1 cellular context compared by ENCODE assay signal in genomic region chr17:27805520-27806146, GRCh38.
TF ChIP-seq lines count a peak whose summit lies in the region.

No MANE protein-coding gene starts in this region.

TF ChIP-seq in GM12878, 131 proteins besides CTCF, POLR2A, EP300 and RAD21 (continued from another document and continues in another):
- peak; percentile 41; the same call in 1 of the 3 replicates for TF ChIP-seq POU2F2 (IDR thresholded peaks at IDR 0.05; ENCODE audit: borderline replicate concordance, low read depth, low read length)
- TF ChIP-seq BHLHE40 (IDR thresholded peaks at IDR 0.05; ENCODE audit: borderline replicate concordance in 1 of 2, low read depth in 2 of 2, low read length in 1 of 2) = no peak
- TF ChIP-seq JUND (IDR thresholded peaks at IDR 0.05; ENCODE audit: low read depth, low read length) = no peak
- no peak for TF ChIP-seq FOXK2 (IDR thresholded peaks at IDR 0.05)
- TF ChIP-seq TARDBP (IDR thresholded peaks at IDR 0.05; ENCODE audit: borderline replicate concordance) = 0 out of 2 replicates have a peak, but pooled peaks have one; percentile 57
- TF ChIP-seq CBFB (IDR thresholded peaks at IDR 0.05; ENCODE audit: low read depth) = no peak
- 0 out of 2 replicates have a peak, but pooled peaks have one; percentile 60 for TF ChIP-seq NBN (IDR thresholded peaks at IDR 0.05)
- TF ChIP-seq ZBTB4 (CRISPR knock-in tag; IDR thresholded peaks at IDR 0.05) = no peak
- TF ChIP-seq YBX1 (IDR thresholded peaks at IDR 0.05) = no peak
- no peak for TF ChIP-seq ELK1 (IDR thresholded peaks at IDR 0.05; ENCODE audit: low read depth, low read length)
- no peak for TF ChIP-seq ESRRA (IDR thresholded peaks at IDR 0.05; ENCODE audit: low read length)
- TF ChIP-seq ATF7 (IDR thresholded peaks at IDR 0.05; ENCODE audit: low read depth) = no peak; the same call in 1 of the 2 replicates
- no peak for TF ChIP-seq CBX3 (IDR thresholded peaks at IDR 0.05; ENCODE audit: borderline replicate concordance, low read depth)
- no peak for TF ChIP-seq BRCA1 (IDR thresholded peaks at IDR 0.05; ENCODE audit: low read depth, low read length)
- no peak for TF ChIP-seq CEBPB (IDR thresholded peaks at IDR 0.05; ENCODE audit: borderline replicate concordance in 1 of 2, low read depth in 2 of 2, low read length in 2 of 2)
- TF ChIP-seq NR2F1 (conservative IDR thresholded peaks at IDR 0.05) = peak; percentile 83
- TF ChIP-seq PRDM15 (CRISPR knock-in tag; IDR thresholded peaks at IDR 0.05) = no peak
- no peak for TF ChIP-seq RAD51 (IDR thresholded peaks at IDR 0.05)
- TF ChIP-seq SREBF1 (IDR thresholded peaks at IDR 0.05; ENCODE audit: low read length) = no peak
- TF ChIP-seq IRF5 (IDR thresholded peaks at IDR 0.05; ENCODE audit: borderline replicate concordance) = no peak
- TF ChIP-seq MYB (IDR thresholded peaks at IDR 0.05; ENCODE audit: borderline replicate concordance, low read depth, low read length) = no peak
- TF ChIP-seq SMARCA5 (IDR thresholded peaks at IDR 0.05) = no peak
- no peak; the same call in 1 of the 2 replicates for TF ChIP-seq ZNF217 (IDR thresholded peaks at IDR 0.05)
- no peak for TF ChIP-seq ZSCAN29 (IDR thresholded peaks at IDR 0.05)
- TF ChIP-seq, protein P1, sequence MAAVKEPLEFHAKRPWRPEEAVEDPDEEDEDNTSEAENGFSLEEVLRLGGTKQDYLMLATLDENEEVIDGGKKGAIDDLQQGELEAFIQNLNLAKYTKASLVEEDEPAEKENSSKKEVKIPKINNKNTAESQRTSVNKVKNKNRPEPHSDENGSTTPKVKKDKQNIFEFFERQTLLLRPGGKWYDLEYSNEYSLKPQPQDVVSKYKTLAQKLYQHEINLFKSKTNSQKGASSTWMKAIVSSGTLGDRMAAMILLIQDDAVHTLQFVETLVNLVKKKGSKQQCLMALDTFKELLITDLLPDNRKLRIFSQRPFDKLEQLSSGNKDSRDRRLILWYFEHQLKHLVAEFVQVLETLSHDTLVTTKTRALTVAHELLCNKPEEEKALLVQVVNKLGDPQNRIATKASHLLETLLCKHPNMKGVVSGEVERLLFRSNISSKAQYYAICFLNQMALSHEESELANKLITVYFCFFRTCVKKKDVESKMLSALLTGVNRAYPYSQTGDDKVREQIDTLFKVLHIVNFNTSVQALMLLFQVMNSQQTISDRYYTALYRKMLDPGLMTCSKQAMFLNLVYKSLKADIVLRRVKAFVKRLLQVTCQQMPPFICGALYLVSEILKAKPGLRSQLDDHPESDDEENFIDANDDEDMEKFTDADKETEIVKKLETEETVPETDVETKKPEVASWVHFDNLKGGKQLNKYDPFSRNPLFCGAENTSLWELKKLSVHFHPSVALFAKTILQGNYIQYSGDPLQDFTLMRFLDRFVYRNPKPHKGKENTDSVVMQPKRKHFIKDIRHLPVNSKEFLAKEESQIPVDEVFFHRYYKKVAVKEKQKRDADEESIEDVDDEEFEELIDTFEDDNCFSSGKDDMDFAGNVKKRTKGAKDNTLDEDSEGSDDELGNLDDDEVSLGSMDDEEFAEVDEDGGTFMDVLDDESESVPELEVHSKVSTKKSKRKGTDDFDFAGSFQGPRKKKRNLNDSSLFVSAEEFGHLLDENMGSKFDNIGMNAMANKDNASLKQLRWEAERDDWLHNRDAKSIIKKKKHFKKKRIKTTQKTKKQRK (IDR thresholded peaks at IDR 0.05; ENCODE audit: low read depth, low read length) = no peak
- TF ChIP-seq GABPA (IDR thresholded peaks at IDR 0.05; ENCODE audit: low read depth) = no peak
- TF ChIP-seq HDAC6 (IDR thresholded peaks at IDR 0.05; ENCODE audit: unreplicated experiment) = no peak
- TF ChIP-seq, protein P2, sequence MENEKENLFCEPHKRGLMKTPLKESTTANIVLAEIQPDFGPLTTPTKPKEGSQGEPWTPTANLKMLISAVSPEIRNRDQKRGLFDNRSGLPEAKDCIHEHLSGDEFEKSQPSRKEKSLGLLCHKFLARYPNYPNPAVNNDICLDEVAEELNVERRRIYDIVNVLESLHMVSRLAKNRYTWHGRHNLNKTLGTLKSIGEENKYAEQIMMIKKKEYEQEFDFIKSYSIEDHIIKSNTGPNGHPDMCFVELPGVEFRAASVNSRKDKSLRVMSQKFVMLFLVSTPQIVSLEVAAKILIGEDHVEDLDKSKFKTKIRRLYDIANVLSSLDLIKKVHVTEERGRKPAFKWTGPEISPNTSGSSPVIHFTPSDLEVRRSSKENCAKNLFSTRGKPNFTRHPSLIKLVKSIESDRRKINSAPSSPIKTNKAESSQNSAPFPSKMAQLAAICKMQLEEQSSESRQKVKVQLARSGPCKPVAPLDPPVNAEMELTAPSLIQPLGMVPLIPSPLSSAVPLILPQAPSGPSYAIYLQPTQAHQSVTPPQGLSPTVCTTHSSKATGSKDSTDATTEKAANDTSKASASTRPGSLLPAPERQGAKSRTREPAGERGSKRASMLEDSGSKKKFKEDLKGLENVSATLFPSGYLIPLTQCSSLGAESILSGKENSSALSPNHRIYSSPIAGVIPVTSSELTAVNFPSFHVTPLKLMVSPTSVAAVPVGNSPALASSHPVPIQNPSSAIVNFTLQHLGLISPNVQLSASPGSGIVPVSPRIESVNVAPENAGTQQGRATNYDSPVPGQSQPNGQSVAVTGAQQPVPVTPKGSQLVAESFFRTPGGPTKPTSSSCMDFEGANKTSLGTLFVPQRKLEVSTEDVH (IDR thresholded peaks at IDR 0.05; ENCODE audit: low read depth, partially characterized antibody) = no peak
- no peak for TF ChIP-seq PAX5 (IDR thresholded peaks at IDR 0.05; ENCODE audit: borderline replicate concordance, low read depth, low read length)
- TF ChIP-seq SREBF2 (IDR thresholded peaks at IDR 0.05; ENCODE audit: low read length) = no peak
- no peak for TF ChIP-seq NFXL1 (IDR thresholded peaks at IDR 0.05; ENCODE audit: borderline replicate concordance)
- peak; percentile 96 to 97 for TF ChIP-seq IKZF2 (IDR thresholded peaks at IDR 0.05)
- peak; percentile 10 for TF ChIP-seq SP1 (IDR thresholded peaks at IDR 0.05; ENCODE audit: low read depth, low read length)
- TF ChIP-seq, protein P3, sequence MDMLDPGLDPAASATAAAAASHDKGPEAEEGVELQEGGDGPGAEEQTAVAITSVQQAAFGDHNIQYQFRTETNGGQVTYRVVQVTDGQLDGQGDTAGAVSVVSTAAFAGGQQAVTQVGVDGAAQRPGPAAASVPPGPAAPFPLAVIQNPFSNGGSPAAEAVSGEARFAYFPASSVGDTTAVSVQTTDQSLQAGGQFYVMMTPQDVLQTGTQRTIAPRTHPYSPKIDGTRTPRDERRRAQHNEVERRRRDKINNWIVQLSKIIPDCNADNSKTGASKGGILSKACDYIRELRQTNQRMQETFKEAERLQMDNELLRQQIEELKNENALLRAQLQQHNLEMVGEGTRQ (IDR thresholded peaks at IDR 0.05; ENCODE audit: borderline replicate concordance, low read depth, low read length) = no peak
- TF ChIP-seq ZBTB33 (IDR thresholded peaks at IDR 0.05) = no peak
- TF ChIP-seq NFYA (IDR thresholded peaks at IDR 0.05; ENCODE audit: borderline replicate concordance, low read depth, low read length) = no peak
- TF ChIP-seq NFIC (IDR thresholded peaks at IDR 0.05; ENCODE audit: low read depth, low read length) = no peak
- TF ChIP-seq PML (IDR thresholded peaks at IDR 0.05; ENCODE audit: low read length) = no peak
- TF ChIP-seq IKZF1 (conservative IDR thresholded peaks at IDR 0.05) = peak; percentile 93
- TF ChIP-seq BACH1 (IDR thresholded peaks at IDR 0.05; ENCODE audit: borderline replicate concordance) = 0 out of 2 replicates have a peak, but pooled peaks have one; percentile 20
- TF ChIP-seq CHD2 (IDR thresholded peaks at IDR 0.05; ENCODE audit: borderline replicate concordance, low read depth, low read length) = 0 out of 2 replicates have a peak, but pooled peaks have one; percentile 52
